1 cellular context compared by ENCODE assay signal in genomic region chr5:40834849-40835787, GRCh38.
A peak's percentile ranks its signal among the peaks of the same experiment; 100 is the strongest.
TF ChIP-seq lines count a peak whose summit lies in the region.

Gene RPL37, minus strand, starts transcription at chr5:40835222. Its CDS starts 37 bp downstream, at chr5:40835185.

TF ChIP-seq in HepG2, 621 proteins besides CTCF, POLR2A, EP300 and RAD21 (continued from another document and continues in another):
- TF ChIP-seq ZNF276 (CRISPR knock-in tag; IDR thresholded peaks at IDR 0.05; ENCODE audit: low read depth) = 0 out of 2 replicates have a peak, but pooled peaks have one; percentile 31
- TF ChIP-seq EED (CRISPR knock-in tag; IDR thresholded peaks at IDR 0.05) = peak; percentile 96
- TF ChIP-seq ZNF235 (CRISPR knock-in tag; IDR thresholded peaks at IDR 0.05; ENCODE audit: borderline replicate concordance) = peak; percentile 81; the same call in 1 of the 2 replicates
- TF ChIP-seq THAP11 (CRISPR knock-in tag; IDR thresholded peaks at IDR 0.05) = peak; percentile 98
- TF ChIP-seq SIN3B (IDR thresholded peaks at IDR 0.05; ENCODE audit: low read length) = peak; percentile 76; the same call in 1 of the 2 replicates
- no peak for TF ChIP-seq TRIM24 (CRISPR knock-in tag; IDR thresholded peaks at IDR 0.05)
- peak; percentile 93 for TF ChIP-seq ZNF331 (CRISPR knock-in tag; IDR thresholded peaks at IDR 0.05)
- TF ChIP-seq RFXANK (CRISPR knock-in tag; IDR thresholded peaks at IDR 0.05) = 0 out of 2 replicates have a peak, but pooled peaks have one; percentile 64
- 0 out of 2 replicates have a peak, but pooled peaks have one; percentile 45 for TF ChIP-seq ZNF749 (CRISPR knock-in tag; IDR thresholded peaks at IDR 0.05; ENCODE audit: borderline replicate concordance)
- TF ChIP-seq ZNF773 (CRISPR knock-in tag; IDR thresholded peaks at IDR 0.05; ENCODE audit: borderline replicate concordance) = peak; percentile 46; the same call in 1 of the 2 replicates
- TF ChIP-seq ELF3 (CRISPR knock-in tag; IDR thresholded peaks at IDR 0.05) = peak; percentile 96
- peak; percentile 97 for TF ChIP-seq ZNF792 (CRISPR knock-in tag; IDR thresholded peaks at IDR 0.05)
- no peak for TF ChIP-seq ZNF10 (CRISPR knock-in tag; IDR thresholded peaks at IDR 0.05; ENCODE audit: borderline replicate concordance, low read depth)
- TF ChIP-seq ZFP41 (CRISPR knock-in tag; IDR thresholded peaks at IDR 0.05; ENCODE audit: borderline replicate concordance) = no peak; the same call in 1 of the 2 replicates
- TF ChIP-seq ZNF775 (CRISPR knock-in tag; IDR thresholded peaks at IDR 0.05; ENCODE audit: borderline replicate concordance) = no peak; the same call in 1 of the 2 replicates
- TF ChIP-seq TBL1XR1 (IDR thresholded peaks at IDR 0.05; ENCODE audit: borderline replicate concordance, low read length, partially characterized antibody) = peak; percentile 85
- peak; percentile 99 for TF ChIP-seq ZNF430 (CRISPR knock-in tag; IDR thresholded peaks at IDR 0.05)
- peak; percentile 62 for TF ChIP-seq ZNF777 (CRISPR knock-in tag; IDR thresholded peaks at IDR 0.05)
- peak; percentile 95 for TF ChIP-seq GZF1 (CRISPR knock-in tag; IDR thresholded peaks at IDR 0.05)
- no peak; the same call in 1 of the 2 replicates for TF ChIP-seq SOX13 (IDR thresholded peaks at IDR 0.05)
- peak in 1 of 2 experiments; percentile 75; a peak in 2 of 4 replicates for TF ChIP-seq SOX13 (CRISPR knock-in tag; conservative IDR thresholded peaks at IDR 0.05 in 1 of 2, IDR thresholded peaks at IDR 0.05 in 1 of 2)
- TF ChIP-seq ZNF296 (CRISPR knock-in tag; conservative IDR thresholded peaks at IDR 0.05) = no peak
- peak; percentile 83 for TF ChIP-seq PATZ1 (CRISPR knock-in tag; IDR thresholded peaks at IDR 0.05)
- peak; percentile 85; the same call in 1 of the 2 replicates for TF ChIP-seq RFXAP (CRISPR knock-in tag; IDR thresholded peaks at IDR 0.05; ENCODE audit: borderline replicate concordance)
- TF ChIP-seq TBX3 (IDR thresholded peaks at IDR 0.05; ENCODE audit: borderline replicate concordance) = 0 out of 2 replicates have a peak, but pooled peaks have one; percentile 20
- TF ChIP-seq ETS1 (CRISPR knock-in tag; IDR thresholded peaks at IDR 0.05) = no peak
- no peak for TF ChIP-seq ZBTB14 (CRISPR knock-in tag; IDR thresholded peaks at IDR 0.05)
- TF ChIP-seq, protein P1, sequence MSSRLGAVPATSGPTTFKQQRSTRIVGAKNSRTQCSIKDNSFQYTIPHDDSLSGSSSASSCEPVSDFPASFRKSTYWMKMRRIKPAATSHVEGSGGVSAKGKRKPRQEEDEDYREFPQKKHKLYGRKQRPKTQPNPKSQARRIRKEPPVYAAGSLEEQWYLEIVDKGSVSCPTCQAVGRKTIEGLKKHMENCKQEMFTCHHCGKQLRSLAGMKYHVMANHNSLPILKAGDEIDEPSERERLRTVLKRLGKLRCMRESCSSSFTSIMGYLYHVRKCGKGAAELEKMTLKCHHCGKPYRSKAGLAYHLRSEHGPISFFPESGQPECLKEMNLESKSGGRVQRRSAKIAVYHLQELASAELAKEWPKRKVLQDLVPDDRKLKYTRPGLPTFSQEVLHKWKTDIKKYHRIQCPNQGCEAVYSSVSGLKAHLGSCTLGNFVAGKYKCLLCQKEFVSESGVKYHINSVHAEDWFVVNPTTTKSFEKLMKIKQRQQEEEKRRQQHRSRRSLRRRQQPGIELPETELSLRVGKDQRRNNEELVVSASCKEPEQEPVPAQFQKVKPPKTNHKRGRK (CRISPR knock-in tag; IDR thresholded peaks at IDR 0.05) = no peak
- TF ChIP-seq ZNF431 (CRISPR knock-in tag; IDR thresholded peaks at IDR 0.05; ENCODE audit: borderline replicate concordance, low read depth) = peak; percentile 93
- TF ChIP-seq ZNF496 (CRISPR knock-in tag; IDR thresholded peaks at IDR 0.05; ENCODE audit: insufficient replicate concordance) = no peak
- TF ChIP-seq SOX6 (IDR thresholded peaks at IDR 0.05) = no peak
- TF ChIP-seq SOX6 (CRISPR knock-in tag; IDR thresholded peaks at IDR 0.05) = peak; percentile 89
- peak; percentile 81; the same call in 1 of the 2 replicates for TF ChIP-seq ZNF101 (CRISPR knock-in tag; IDR thresholded peaks at IDR 0.05; ENCODE audit: borderline replicate concordance, low read depth)
- TF ChIP-seq, protein P2, sequence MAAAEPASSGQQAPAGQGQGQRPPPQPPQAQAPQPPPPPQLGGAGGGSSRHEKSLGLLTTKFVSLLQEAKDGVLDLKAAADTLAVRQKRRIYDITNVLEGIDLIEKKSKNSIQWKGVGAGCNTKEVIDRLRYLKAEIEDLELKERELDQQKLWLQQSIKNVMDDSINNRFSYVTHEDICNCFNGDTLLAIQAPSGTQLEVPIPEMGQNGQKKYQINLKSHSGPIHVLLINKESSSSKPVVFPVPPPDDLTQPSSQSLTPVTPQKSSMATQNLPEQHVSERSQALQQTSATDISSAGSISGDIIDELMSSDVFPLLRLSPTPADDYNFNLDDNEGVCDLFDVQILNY (CRISPR knock-in tag; conservative IDR thresholded peaks at IDR 0.05) = no peak
- TF ChIP-seq ZNF33A (CRISPR knock-in tag; IDR thresholded peaks at IDR 0.05; ENCODE audit: borderline replicate concordance) = no peak
- TF ChIP-seq ZNF124 (CRISPR knock-in tag; IDR thresholded peaks at IDR 0.05) = peak; percentile 94
- no peak; the same call in 1 of the 2 replicates for TF ChIP-seq ZNF510 (CRISPR knock-in tag; IDR thresholded peaks at IDR 0.05; ENCODE audit: low read depth)
- TF ChIP-seq TBP (CRISPR knock-in tag; IDR thresholded peaks at IDR 0.05) = no peak
- peak; percentile 75 for TF ChIP-seq PITX1 (CRISPR knock-in tag; IDR thresholded peaks at IDR 0.05)
- no peak; the same call in 1 of the 2 replicates for TF ChIP-seq ZBTB1 (CRISPR knock-in tag; IDR thresholded peaks at IDR 0.05; ENCODE audit: borderline replicate concordance)
- TF ChIP-seq ZNF264 (CRISPR knock-in tag; IDR thresholded peaks at IDR 0.05) = peak; percentile 63; the same call in 1 of the 2 replicates
- TF ChIP-seq, protein P3, sequence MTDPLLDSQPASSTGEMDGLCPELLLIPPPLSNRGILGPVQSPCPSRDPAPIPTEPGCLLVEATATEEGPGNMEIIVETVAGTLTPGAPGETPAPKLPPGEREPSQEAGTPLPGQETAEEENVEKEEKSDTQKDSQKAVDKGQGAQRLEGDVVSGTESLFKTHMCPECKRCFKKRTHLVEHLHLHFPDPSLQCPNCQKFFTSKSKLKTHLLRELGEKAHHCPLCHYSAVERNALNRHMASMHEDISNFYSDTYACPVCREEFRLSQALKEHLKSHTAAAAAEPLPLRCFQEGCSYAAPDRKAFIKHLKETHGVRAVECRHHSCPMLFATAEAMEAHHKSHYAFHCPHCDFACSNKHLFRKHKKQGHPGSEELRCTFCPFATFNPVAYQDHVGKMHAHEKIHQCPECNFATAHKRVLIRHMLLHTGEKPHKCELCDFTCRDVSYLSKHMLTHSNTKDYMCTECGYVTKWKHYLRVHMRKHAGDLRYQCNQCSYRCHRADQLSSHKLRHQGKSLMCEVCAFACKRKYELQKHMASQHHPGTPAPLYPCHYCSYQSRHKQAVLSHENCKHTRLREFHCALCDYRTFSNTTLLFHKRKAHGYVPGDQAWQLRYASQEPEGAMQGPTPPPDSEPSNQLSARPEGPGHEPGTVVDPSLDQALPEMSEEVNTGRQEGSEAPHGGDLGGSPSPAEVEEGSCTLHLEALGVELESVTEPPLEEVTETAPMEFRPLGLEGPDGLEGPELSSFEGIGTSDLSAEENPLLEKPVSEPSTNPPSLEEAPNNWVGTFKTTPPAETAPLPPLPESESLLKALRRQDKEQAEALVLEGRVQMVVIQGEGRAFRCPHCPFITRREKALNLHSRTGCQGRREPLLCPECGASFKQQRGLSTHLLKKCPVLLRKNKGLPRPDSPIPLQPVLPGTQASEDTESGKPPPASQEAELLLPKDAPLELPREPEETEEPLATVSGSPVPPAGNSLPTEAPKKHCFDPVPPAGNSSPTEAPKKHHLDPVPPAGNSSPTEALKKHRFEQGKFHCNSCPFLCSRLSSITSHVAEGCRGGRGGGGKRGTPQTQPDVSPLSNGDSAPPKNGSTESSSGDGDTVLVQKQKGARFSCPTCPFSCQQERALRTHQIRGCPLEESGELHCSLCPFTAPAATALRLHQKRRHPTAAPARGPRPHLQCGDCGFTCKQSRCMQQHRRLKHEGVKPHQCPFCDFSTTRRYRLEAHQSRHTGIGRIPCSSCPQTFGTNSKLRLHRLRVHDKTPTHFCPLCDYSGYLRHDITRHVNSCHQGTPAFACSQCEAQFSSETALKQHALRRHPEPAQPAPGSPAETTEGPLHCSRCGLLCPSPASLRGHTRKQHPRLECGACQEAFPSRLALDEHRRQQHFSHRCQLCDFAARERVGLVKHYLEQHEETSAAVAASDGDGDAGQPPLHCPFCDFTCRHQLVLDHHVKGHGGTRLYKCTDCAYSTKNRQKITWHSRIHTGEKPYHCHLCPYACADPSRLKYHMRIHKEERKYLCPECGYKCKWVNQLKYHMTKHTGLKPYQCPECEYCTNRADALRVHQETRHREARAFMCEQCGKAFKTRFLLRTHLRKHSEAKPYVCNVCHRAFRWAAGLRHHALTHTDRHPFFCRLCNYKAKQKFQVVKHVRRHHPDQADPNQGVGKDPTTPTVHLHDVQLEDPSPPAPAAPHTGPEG (CRISPR knock-in tag; IDR thresholded peaks at IDR 0.05) = peak; percentile 63; the same call in 1 of the 2 replicates
- no peak for TF ChIP-seq ZNF557 (CRISPR knock-in tag; IDR thresholded peaks at IDR 0.05)
- TF ChIP-seq REL (CRISPR knock-in tag; conservative IDR thresholded peaks at IDR 0.05) = 0 out of 2 replicates have a peak, but pooled peaks have one; percentile 24
- TF ChIP-seq ZNF292 (CRISPR knock-in tag; IDR thresholded peaks at IDR 0.05; ENCODE audit: borderline replicate concordance, low read depth) = peak; percentile 28; the same call in 1 of the 2 replicates
